ENCODE assay signal across 14 cellular contexts in genomic region chr19:58350871-58351557, GRCh38.
"Had no signal": no experiment of that assay in that cellular context is flagged by ENCODE, and none has a peak within 500 bp of the region (broad histone marks: within the 10 kb centered on the region; RNA-seq: fewer than 3 reads in every experiment).

No MANE protein-coding gene starts in this region.

- H3K9me3 ChIP-seq: adrenal gland, gastrocnemius medialis, testis had no signal

- H3K27ac ChIP-seq: adrenal gland, epithelial cell of prostate, gastrocnemius medialis, testis had no signal

- DNase-seq: activated CD4-positive, alpha-beta T cell treated with anti-CD3 and anti-CD28 coated beads for 1 hour; activated CD4-positive, alpha-beta T cell treated with anti-CD3 and anti-CD28 coated beads, Interleukin-2, amount 50 U/mL, for 48 hours; activated naive CD4-positive, alpha-beta T cell treated with Interleukin-2 at 50 U/mL for 16 hours; activated T-cell treated with anti-CD3 and anti-CD28 coated beads, Interleukin-2, amount 50 U/mL, for 72 hours; adrenal gland; central memory CD4-positive, alpha-beta T cell; effector memory CD4-positive, alpha-beta T cell; gastrocnemius medialis; naive thymus-derived CD8-positive, alpha-beta T cell; stimulated activated CD4-positive, alpha-beta T cell treated with anti-CD3 and anti-CD28 coated beads, Interleukin-2, amount 100 ng/mL, for 48 hours; stimulated activated CD8-positive, alpha-beta memory T cell treated with anti-CD3 and anti-CD28 coated beads, Interleukin-4, amount 100 ng/mL, for 48 hours; testis had no signal

- H3K27me3 ChIP-seq: testis had no signal

- H3K36me3 ChIP-seq: adrenal gland, gastrocnemius medialis had no signal

- H3K4me3 Mint-ChIP-seq: stimulated activated naive CD8-positive, alpha-beta T cell treated with anti-CD3 and anti-CD28 coated beads, Interleukin-15, Interleukin-2, amounts not matched to agents 100 ng/mL and 50 ng/mL, for 24 hours had no signal

- H3K9me3 Mint-ChIP-seq: activated T-cell treated with anti-CD3 and anti-CD28 coated beads, Interleukin-2, amount 50 U/mL, for 72 hours; stimulated activated naive CD8-positive, alpha-beta T cell treated with anti-CD3 and anti-CD28 coated beads, Interleukin-15, Interleukin-2, amounts not matched to agents 100 ng/mL and 50 ng/mL, for 24 hours had no signal

- H3K4me1 ChIP-seq: gastrocnemius medialis had no signal

- H3K27me3 Mint-ChIP-seq: naive thymus-derived CD8-positive, alpha-beta T cell; stimulated activated naive CD8-positive, alpha-beta T cell treated with anti-CD3 and anti-CD28 coated beads, Interleukin-15, Interleukin-2, amounts not matched to agents 100 ng/mL and 50 ng/mL, for 24 hours had no signal

- H3K27ac Mint-ChIP-seq: activated T-cell treated with anti-CD3 and anti-CD28 coated beads, Interleukin-2, amount 50 U/mL, for 72 hours; stimulated activated naive CD8-positive, alpha-beta T cell treated with anti-CD3 and anti-CD28 coated beads, Interleukin-15, Interleukin-2, amounts not matched to agents 100 ng/mL and 50 ng/mL, for 24 hours had no signal

- H3K4me3 ChIP-seq: adrenal gland, gastrocnemius medialis had no signal

- ATAC-seq: activated T-cell treated with anti-CD3 and anti-CD28 coated beads, Interleukin-2, amount 50 U/mL, for 72 hours; gastrocnemius medialis; naive thymus-derived CD8-positive, alpha-beta T cell had no signal
